20 cellular contexts compared by ENCODE assay signal in the genomic region with DNA sequence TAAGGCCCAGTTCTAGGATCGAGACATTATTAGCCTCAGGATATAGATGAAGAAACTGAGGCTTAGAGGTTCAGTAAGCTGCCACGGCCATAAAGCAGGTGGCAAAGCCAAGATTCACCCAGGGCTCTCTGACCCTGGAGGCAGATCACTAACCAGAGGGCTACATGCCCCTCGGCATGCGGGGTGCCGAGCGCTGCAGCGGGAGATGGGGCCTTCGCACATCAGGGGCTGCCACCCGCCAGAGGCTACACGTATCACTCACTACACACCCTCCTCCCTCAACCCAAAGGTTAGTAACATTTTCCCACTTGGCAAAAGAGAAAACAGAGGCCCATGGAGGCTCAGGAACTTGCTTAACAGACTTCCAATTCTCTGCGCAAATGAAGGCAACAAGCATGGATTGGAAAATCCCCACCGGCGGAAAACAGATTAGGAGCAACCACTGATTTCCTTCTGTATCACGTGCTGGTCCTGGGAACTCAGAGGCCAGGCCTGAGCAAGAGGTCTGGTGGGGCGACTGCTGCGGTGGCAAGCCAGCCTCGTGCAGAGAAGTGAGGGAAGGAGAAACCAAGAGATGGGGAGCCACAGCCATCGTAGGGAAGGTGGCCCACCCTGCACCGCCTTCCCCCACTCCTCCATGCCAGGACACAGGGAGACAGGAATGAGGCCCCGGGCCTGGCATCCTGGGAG. TPM values are rescaled to one million over a fixed set of nuclear protein-coding genes. Genes with fewer than 3 reads are reported as not detected.
DNase-seq lines count a peak whose midpoint lies in the region; ATAC-seq and TF ChIP-seq lines count a peak whose summit lies in the region.
"Had no signal": no experiment of that assay in that cellular context is flagged by ENCODE, and none has a peak within 500 bp of the region (broad histone marks: within the 10 kb centered on the region; RNA-seq: fewer than 3 reads in every experiment).

No MANE protein-coding gene starts in this region.

- peaks cover 75% of the 10 kb centered on the region for H3K4me1 ChIP-seq in Panc1 (ENCODE audit: control insufficient read depth, insufficient read depth, low read length)
- peaks cover 95 to 100% (median 97%) of the 10 kb centered on the region in 4 donors for H3K4me1 ChIP-seq in stomach
- no peaks in the 10 kb centered on the region for H3K4me1 ChIP-seq in Karpas-422 (ENCODE audit: low read length)

- H3K9me3 ChIP-seq in Panc1 (ENCODE audit: control insufficient read depth, insufficient read depth, low read depth, low read length) = no peaks in the 10 kb centered on the region
- no peaks in the 10 kb centered on the region for H3K9me3 ChIP-seq in stomach
- no peaks in the 10 kb centered on the region for H3K9me3 ChIP-seq in Karpas-422 (ENCODE audit: low read length)

- no TSS peak for BruUV-seq in Panc1 (replicated peaks; lab: Mats Ljungman, UMichigan)

- no peak overlapping the region for H2AFZ ChIP-seq in Karpas-422 (ENCODE audit: low read length)

- H3K79me2 ChIP-seq in Karpas-422 (ENCODE audit: low read length) = no peaks in the 10 kb centered on the region

- H3K36me3 ChIP-seq in Panc1 (ENCODE audit: control insufficient read depth, insufficient read depth, low read length) = no peaks in the 10 kb centered on the region
- H3K36me3 ChIP-seq in stomach = no peaks in the 10 kb centered on the region
- no peaks in the 10 kb centered on the region for H3K36me3 ChIP-seq in Karpas-422 (ENCODE audit: insufficient read depth, low read length)

- DNase-seq in Panc1 (ENCODE audit: low read depth, low spot score) (no peak), dermis blood vessel endothelial cell (peak; percentile 51), lung microvascular endothelial cell (ENCODE audit: low read depth in 2 of 2) (peak; percentile 41 to 47), stomach (no peak), AG20443 (ENCODE audit: low spot score) (no peak), Karpas-422 (no peak)
- DNase-seq in activated naive CD4-positive, alpha-beta T cell (lab: John Stamatoyannopoulos, UW) = no peak
- DNase-seq: activated CD4-positive, alpha-beta memory T cell treated with anti-CD3 and anti-CD28 coated beads, Interleukin-2, amount 10 ng/mL, durations not matched to agents 7 days and 5 days; activated naive CD8-positive, alpha-beta T cell treated with anti-CD3 and anti-CD28 coated beads, Interleukin-2, amount 10 ng/mL, durations not matched to agents 7 days and 5 days; activated T-cell treated with anti-CD3 and anti-CD28 coated beads, Interleukin-2, amount 50 U/mL, for 48 hours; AML-193; effector CD4-positive, alpha-beta T cell; GDM1; KG1; NCI-H1092; NCI-H2029 treated with DMSO at 0.1 percent for 48 hours; NCI-H446 treated with DMSO at 0.1 percent for 48 hours had no signal

- WGBS in stomach, 5 donors = 60 to 87% (median 83%) methylated on average over 20 of the region's 20 CpGs

- intact Hi-C loops in Panc1 (cut with micrococcal nuclease; ENCODE audit: unreplicated experiment) (no loop called here), stomach (cut with DNase I; ENCODE audit: low total_unique reads) (no loop called here)

- H4K20me1 ChIP-seq in Karpas-422 (ENCODE audit: insufficient read depth, low read depth, low read length) = no peaks in the 10 kb centered on the region

- H3K27ac ChIP-seq in Panc1 (ENCODE audit: low read length) = peak overlapping the region; percentile 51; the same call in 1 of the 2 replicates
- peak overlapping the region; percentile 1 to 92 (median 85) for H3K27ac ChIP-seq in stomach
- no peak overlapping the region for H3K27ac ChIP-seq in Karpas-422 (ENCODE audit: low read length)

- H3K4me3 ChIP-seq in Panc1 (ENCODE audit: low read depth in 2 of 2, low read length in 2 of 2) (no peak overlapping the region), stomach (peak overlapping the region in 1 of 4 donors; percentile 4), Karpas-422 (ENCODE audit: low read length) (no peak overlapping the region)

- CTCF ChIA-PET in Panc1 (lab: Charles Lee) = no interaction called here

- ATAC-seq in Panc1 = no peak
- no peak for ATAC-seq in GM21825 (IDR thresholded peaks at IDR 0.05; ENCODE audit: unreplicated experiment)
- ATAC-seq: WTC11 had no signal

- no peak for TF ChIP-seq EP300 in stomach (IDR thresholded peaks at IDR 0.05)

- no peak for TF ChIP-seq CTCF in Panc1 (IDR thresholded peaks at IDR 0.05)
- no peak for TF ChIP-seq CTCF in stomach (IDR thresholded peaks at IDR 0.05)

- H3K27me3 ChIP-seq in Panc1 (ENCODE audit: control insufficient read depth, insufficient read depth, low read length) (no peaks in the 10 kb centered on the region), stomach (peaks cover 0 to 6% (median 3%) of the 10 kb centered on the region in 3 donors), Karpas-422 (ENCODE audit: low read length) (no peaks in the 10 kb centered on the region)

- TF ChIP-seq POLR2A in stomach (IDR thresholded peaks at IDR 0.05) = no peak

- no peak overlapping the region for H3K9ac ChIP-seq in Karpas-422 (ENCODE audit: low read length)

- POLR2A ChIA-PET in Panc1 (lab: Charles Lee) = no interaction called here

- in situ Hi-C loops in Panc1 (cut with HindIII; ENCODE audit: low pct_unique_long_range_greater_than_20kb, low sequenced_read_pairs) = no loop called here

- no peak overlapping the region for H3K4me2 ChIP-seq in Karpas-422 (ENCODE audit: low read depth, low read length, poor library complexity, severe bottlenecking)

- H3K9me2 ChIP-seq in Karpas-422 (replicated peaks; ENCODE audit: insufficient read depth, low read length) = no peaks in the 10 kb centered on the region

RNA-seq across cellular contexts. Expression of a gene that starts 6.0 kb away (rescaled TPM):
- total RNA-seq in Panc1 (2021; ENCODE audit: unreplicated experiment) (96.6 TPM), dermis blood vessel endothelial cell (14.5 and 32.4 TPM in 2 replicates), lung microvascular endothelial cell (1.6 and 2.8 TPM in 2 replicates), stomach (10 to 100 TPM; 10.5 to 28.6 (median 14.5) TPM)
- 64.9 TPM for polyA plus RNA-seq in Panc1 (2012; ENCODE audit: insufficient read length)
- polyA plus RNA-seq in stomach = 10 to 100 TPM; 11.4 to 20.1 (median 17.3) TPM
- 18.3 and 25.6 TPM in 2 replicates for total RNA-seq in Karpas-422 (2014; rRNA removed; shearing (Covaris generic); ENCODE audit: low replicate concordance)

RNA-seq across cellular contexts. Expression of a gene that starts 46.9 kb away (rescaled TPM):
- 2.1 TPM for total RNA-seq in Panc1 (2021; ENCODE audit: unreplicated experiment)
- polyA plus RNA-seq in Panc1 (2012; ENCODE audit: insufficient read length) = 3.8 TPM
- total RNA-seq in dermis blood vessel endothelial cell = 1.7 and 4.1 TPM in 2 replicates
- total RNA-seq in lung microvascular endothelial cell = 0.79 and 1.1 TPM in 2 replicates
- 1 to 10 TPM in 3 of 5 donors, under 1 TPM in 1, not detected in 1; 0.45 to 2.0 (median 1.2) TPM for total RNA-seq in stomach
- under 1 TPM; 0.15 to 0.68 (median 0.20) TPM for polyA plus RNA-seq in stomach
- 0.07 TPM in 1 of 2 replicates, not detected in the other for total RNA-seq in Karpas-422 (2014; rRNA removed; shearing (Covaris generic); ENCODE audit: low replicate concordance)
- total RNA-seq: mononuclear cell had no signal

Comparison
In these comparisons a context has a peak if more than half of its experiments do, and no peak if none do; other contexts are left out.
1. DNase-seq: peak in dermis blood vessel endothelial cell (single experiment) and lung microvascular endothelial cell (2 of 2); none in Panc1 (single experiment), stomach (single experiment), AG20443 (single experiment), activated naive CD4-positive, alpha-beta T cell (0 of 4) and Karpas-422 (single experiment).